Comparison of ENCODE assay signal across 20 cellular contexts in genomic region chr2:215019521-215020145, GRCh38.
DNase-seq lines count a peak whose midpoint lies in the region; ATAC-seq, FAIRE-seq and TF ChIP-seq lines count a peak whose summit lies in the region.
"Had no signal": no experiment of that assay in that cellular context is flagged by ENCODE, and none has a peak within 500 bp of the region (broad histone marks: within the 10 kb centered on the region; RNA-seq: fewer than 3 reads in every experiment).

No MANE protein-coding gene starts in this region.

- DNase-seq in GM12892 (ENCODE audit: insufficient read length) (no peak), mucosa of gallbladder (ENCODE audit: low spot score) (no peak), NCI-H748 (lab: John Stamatoyannopoulos, UW; ENCODE audit: unreplicated experiment) (no peak), left ventricle myocardium superior (no peak)
- DNase-seq: activated CD8-positive, alpha-beta memory T cell treated with anti-CD3 and anti-CD28 coated beads, Interleukin-2, amount 10 ng/mL, durations not matched to agents 7 days and 5 days; activated gamma-delta T cell treated with Interleukin-2 at 50 U/mL for 16 hours; amygdala; CD4-positive, alpha-beta memory T cell; esophagus squamous epithelium; glutamatergic neuron; naive B cell; NCI-H1105; posterior cingulate gyrus; stimulated activated CD4-positive, alpha-beta T cell treated with anti-CD3 and anti-CD28 coated beads, Interleukin-4, amount 100 ng/mL, for 1 hour had no signal

- peak; percentile 62 for ATAC-seq in GM19455 (IDR thresholded peaks at IDR 0.05; ENCODE audit: unreplicated experiment)
- ATAC-seq in HG02588 (IDR thresholded peaks at IDR 0.05; ENCODE audit: unreplicated experiment): peak; percentile 62
- peak; percentile 69 for ATAC-seq in HG03439 (IDR thresholded peaks at IDR 0.05; ENCODE audit: unreplicated experiment)
- no peak for ATAC-seq in HG02642 (IDR thresholded peaks at IDR 0.05; ENCODE audit: poor library complexity, unreplicated experiment)
- no peak for ATAC-seq in left ventricle myocardium superior
- ATAC-seq: activated CD4-positive, CD25-positive, alpha-beta regulatory T cell treated with anti-CD3 and anti-CD28 coated beads, Interleukin-2, amount 50 U/mL, for 24 hours; activated CD8-positive, alpha-beta memory T cell treated with anti-CD3 and anti-CD28 coated beads, Interleukin-2, amount 10 ng/mL, durations not matched to agents 7 days and 5 days; Panc1 had no signal

- no peak for TF ChIP-seq POLR2A in GM12892 (IDR thresholded peaks at IDR 0.05; ENCODE audit: low read depth, low read length)

- intact Hi-C loops in left ventricle myocardium superior (cut with micrococcal nuclease): no loop called here

- FAIRE-seq in GM12892 (lab: Jason Lieb, UNC): peak; percentile 14

Comparison
In these comparisons a context has a peak if more than half of its experiments do, and no peak if none do; other contexts are left out.
1. ATAC-seq: peak in GM19455 (single experiment), HG02588 (single experiment) and HG03439 (single experiment); none in HG02642 (single experiment) and left ventricle myocardium superior (single experiment).